8 cellular contexts compared by ENCODE assay signal in genomic region chr9:126805546-126806262, GRCh38. TPM values are rescaled to one million over a fixed set of nuclear protein-coding genes. Genes with fewer than 3 reads are reported as not detected.
DNase-seq lines count a peak whose midpoint lies in the region; ATAC-seq and TF ChIP-seq lines count a peak whose summit lies in the region.

No MANE protein-coding gene starts in this region.

- DNase-seq in DMS79 (lab: John Stamatoyannopoulos, UW) (peak; percentile 47), coronary artery (ENCODE audit: low spot score) (no peak), mesendoderm (peak; percentile 69), NCI-H2196 treated with DMSO at 0.1 percent for 48 hours (lab: John Stamatoyannopoulos, UW; ENCODE audit: unreplicated experiment) (no peak)
- no peak for DNase-seq in Jurkat, Clone E6-1 (ENCODE audit: low read depth, low spot score)
- peak; percentile 67 for DNase-seq in activated CD4-positive, CD25-positive, alpha-beta regulatory T cell treated with anti-CD3 and anti-CD28 coated beads, Interleukin-2, amount 50 U/mL, for 72 hours
- peak; percentile 66 for DNase-seq in stimulated activated CD8-positive, alpha-beta memory T cell treated with anti-CD3 and anti-CD28 coated beads, Interleukin-4, amount 100 ng/mL, for 24 hours (ENCODE audit: low read depth)

- peak overlapping the region; percentile 55 for H3K4me2 ChIP-seq in mesendoderm (ENCODE audit: low read length)

- H2BK5ac ChIP-seq in mesendoderm (ENCODE audit: low read length): no peak overlapping the region

- H3K36me3 ChIP-seq in mesendoderm (ENCODE audit: control insufficient read depth, insufficient read depth, low read length): no peaks in the 10 kb centered on the region

- peak overlapping the region; percentile 71 for H3K4me3 ChIP-seq in Jurkat, Clone E6-1 (ENCODE audit: low read length)
- H3K4me3 ChIP-seq in coronary artery: peak overlapping the region; percentile 100
- peak overlapping the region; percentile 91 for H3K4me3 ChIP-seq in mesendoderm (ENCODE audit: low read length)

- ATAC-seq in GM21515 (IDR thresholded peaks at IDR 0.05; ENCODE audit: unreplicated experiment): peak; percentile 63

- H3K18ac ChIP-seq in mesendoderm (ENCODE audit: low read length): no peak overlapping the region

- no peak overlapping the region for H4K5ac ChIP-seq in mesendoderm (ENCODE audit: low read length)

- WGBS in mesendoderm (ENCODE audit: extremely low coverage, insufficient coverage, low lambda C conversion rate): no CpG with 5 or more reads among the region's 8 CpGs

- peak overlapping the region; percentile 77 to 95 for H3K27ac ChIP-seq in coronary artery
- H3K27ac ChIP-seq in mesendoderm (ENCODE audit: low read depth, low read length): no peak overlapping the region

- H3K9ac ChIP-seq in mesendoderm (ENCODE audit: low read length): peak overlapping the region; percentile 91

- no peak for TF ChIP-seq CTCF in coronary artery (IDR thresholded peaks at IDR 0.05)

- H3K56ac ChIP-seq in mesendoderm (ENCODE audit: low read length): peak overlapping the region; percentile 92

- H2BK120ac ChIP-seq in mesendoderm (ENCODE audit: low read depth, low read length): no peak overlapping the region

- H2BK15ac ChIP-seq in mesendoderm (replicated peaks; ENCODE audit: low read depth): no peak overlapping the region

- no peaks in the 10 kb centered on the region for H3K27me3 ChIP-seq in mesendoderm (ENCODE audit: insufficient read depth, low read length, poor library complexity)

- peak overlapping the region; percentile 56 for H3K23ac ChIP-seq in mesendoderm (ENCODE audit: low read length)

- no peak overlapping the region for H2AK5ac ChIP-seq in mesendoderm (ENCODE audit: low read length)

- peaks cover 4% of the 10 kb centered on the region for H3K4me1 ChIP-seq in mesendoderm (ENCODE audit: control insufficient read depth, low read depth, low read length)

- H3K4ac ChIP-seq in mesendoderm (ENCODE audit: low read depth, low read length): no peak overlapping the region

- no peak overlapping the region for H4K8ac ChIP-seq in mesendoderm (ENCODE audit: low read depth, low read length)

- H3K79me2 ChIP-seq in mesendoderm (ENCODE audit: control insufficient read depth, insufficient read depth, low read length): peaks cover 7% of the 10 kb centered on the region

- peaks cover 6% of the 10 kb centered on the region for H3K79me1 ChIP-seq in mesendoderm (ENCODE audit: low read length)

RNA-seq across cellular contexts. Expression of gene ZBTB43, which starts 0.9 kb away (rescaled TPM):
- 6.3 TPM for polyA plus RNA-seq in Jurkat, Clone E6-1 (2012; ENCODE audit: insufficient read depth, insufficient read length)
- 5.1 TPM for polyA plus RNA-seq in mesendoderm (2013, experiment 1 of 2)
- polyA plus RNA-seq in mesendoderm (2013, experiment 2 of 2): 5.6 TPM

RNA-seq across cellular contexts. Expression of gene ZBTB34, which starts 54.7 kb away (rescaled TPM):
- 4.9 TPM for polyA plus RNA-seq in Jurkat, Clone E6-1 (2012; ENCODE audit: insufficient read depth, insufficient read length)
- polyA plus RNA-seq in mesendoderm (2013, experiment 1 of 2): 5.4 TPM
- 5.2 TPM for polyA plus RNA-seq in mesendoderm (2013, experiment 2 of 2)

Comparison
In these comparisons a context has a peak if more than half of its experiments do, and no peak if none do; other contexts are left out.
1. DNase-seq: peak in DMS79 (single experiment), activated CD4-positive, CD25-positive, alpha-beta regulatory T cell treated with anti-CD3 and anti-CD28 coated beads, Interleukin-2, amount 50 U/mL, for 72 hours (single experiment), mesendoderm (single experiment) and stimulated activated CD8-positive, alpha-beta memory T cell treated with anti-CD3 and anti-CD28 coated beads, Interleukin-4, amount 100 ng/mL, for 24 hours (single experiment); none in Jurkat, Clone E6-1 (single experiment), coronary artery (single experiment) and NCI-H2196 treated with DMSO at 0.1 percent for 48 hours (single experiment).
2. Peak in every context shown above with its lines, with median percentiles within 50 percentile points of each other: H3K4me3 ChIP-seq.